ENCODE assay signal across 10 cellular contexts in genomic region chr11:76615950-76616349, GRCh38. TPM values are rescaled to one million over a fixed set of nuclear protein-coding genes. Genes with fewer than 3 reads are reported as not detected.
A peak's percentile ranks its signal among the peaks of the same experiment; 100 is the strongest.
DNase-seq lines count a peak whose midpoint lies in the region; ATAC-seq and TF ChIP-seq lines count a peak whose summit lies in the region.
"Had no signal": no experiment of that assay in that cellular context is flagged by ENCODE, and none has a peak within 500 bp of the region (broad histone marks: within the 10 kb centered on the region; RNA-seq: fewer than 3 reads in every experiment).

No MANE protein-coding gene starts in this region.

- DNase-seq in AG08395 (ENCODE audit: low spot score) (peak; percentile 77), Panc1 (ENCODE audit: low read depth, low spot score) (no peak), esophagus squamous epithelium (lab: John Stamatoyannopoulos, UW) (no peak), retina (no peak), NK-92 (lab: John Stamatoyannopoulos, UW; ENCODE audit: unreplicated experiment) (no peak), SIG-M5 (lab: John Stamatoyannopoulos, UW) (no peak), kidney glomerular epithelial cell (lab: John Stamatoyannopoulos, UW) (no peak)
- DNase-seq: T-helper 17 cell had no signal

- no TSS peak for BruUV-seq in Panc1 (replicated peaks; lab: Mats Ljungman, UMichigan)

- H3K4me1 ChIP-seq in Panc1 (ENCODE audit: control insufficient read depth, insufficient read depth, low read length) (peaks cover 4% of the 10 kb centered on the region; the same call in 1 of the 2 replicates), esophagus squamous epithelium (peaks cover 0 to 34% (median 23%) of the 10 kb centered on the region in 3 donors)

- peaks cover 11% of the 10 kb centered on the region for H3K9me3 Mint-ChIP-seq in nephron
- H3K9me3 Mint-ChIP-seq: natural killer cell treated with Interleukin-12 subunit alpha and Interleukin-12 subunit beta and Interleukin-15 and Interleukin-18, amount 100 ng/mL, for 72 hours had no signal

- in situ Hi-C loops in Panc1 (cut with HindIII; ENCODE audit: low pct_unique_long_range_greater_than_20kb, low sequenced_read_pairs), result no loop called here

- TF ChIP-seq CTCF in Panc1 (IDR thresholded peaks at IDR 0.05), result no peak
- no peak for TF ChIP-seq CTCF in esophagus squamous epithelium (IDR thresholded peaks at IDR 0.05)
- TF ChIP-seq CTCF in nephron (IDR thresholded peaks at IDR 0.05; ENCODE audit: unreplicated experiment in 3 of 3), result no peak

- intact Hi-C loops in Panc1 (cut with micrococcal nuclease; ENCODE audit: unreplicated experiment), result no loop called here
- intact Hi-C loops in esophagus squamous epithelium (cut with DNase I), result no loop called here

- H3K27ac Mint-ChIP-seq in nephron, result peak overlapping the region in 2 of 3 experiments; percentile 76 to 86
- H3K27ac Mint-ChIP-seq: natural killer cell treated with Interleukin-12 subunit alpha and Interleukin-12 subunit beta and Interleukin-15 and Interleukin-18, amount 100 ng/mL, for 72 hours; T-helper 17 cell had no signal

- H3K36me3 Mint-ChIP-seq in nephron (ENCODE audit: low read depth), result peaks cover 4% of the 10 kb centered on the region
- H3K36me3 Mint-ChIP-seq: natural killer cell treated with Interleukin-12 subunit alpha and Interleukin-12 subunit beta and Interleukin-15 and Interleukin-18, amount 100 ng/mL, for 72 hours had no signal

- H3K27me3 ChIP-seq in Panc1 (ENCODE audit: control insufficient read depth, insufficient read depth, low read length) (no peaks in the 10 kb centered on the region), esophagus squamous epithelium (no peaks in the 10 kb centered on the region)

- no peak overlapping the region for H3K4me3 Mint-ChIP-seq in nephron
- H3K4me3 Mint-ChIP-seq: natural killer cell treated with Interleukin-12 subunit alpha and Interleukin-12 subunit beta and Interleukin-15 and Interleukin-18, amount 100 ng/mL, for 72 hours; T-helper 17 cell had no signal

- H3K4me3 ChIP-seq in Panc1 (ENCODE audit: low read depth in 2 of 2, low read length in 2 of 2), result no peak overlapping the region
- H3K4me3 ChIP-seq in esophagus squamous epithelium, result no peak overlapping the region

- 18% methylated on average over 3 of the region's 4 CpGs; no CpG with 5 or more reads in 1 of the 2 donors for WGBS in esophagus squamous epithelium, 2 donors

- CTCF ChIA-PET in Panc1 (lab: Charles Lee), result no interaction called here

- H3K27me3 Mint-ChIP-seq in nephron (ENCODE audit: low read depth), result peaks cover 7% of the 10 kb centered on the region

- H3K36me3 ChIP-seq in Panc1 (ENCODE audit: control insufficient read depth, insufficient read depth, low read length) (no peaks in the 10 kb centered on the region), esophagus squamous epithelium (no peaks in the 10 kb centered on the region)

- H3K27ac ChIP-seq in Panc1 (ENCODE audit: low read length) (no peak overlapping the region), esophagus squamous epithelium (peak overlapping the region in 3 of 4 donors; percentile 7 to 80 (median 71))

- H3K4me1 Mint-ChIP-seq in nephron, result peaks cover 46% of the 10 kb centered on the region

- TF ChIP-seq POLR2A in esophagus squamous epithelium (IDR thresholded peaks at IDR 0.05), result no peak

- H3K9me3 ChIP-seq in Panc1 (ENCODE audit: control insufficient read depth, insufficient read depth, low read depth, low read length) (no peaks in the 10 kb centered on the region), esophagus squamous epithelium (no peaks in the 10 kb centered on the region)

- POLR2A ChIA-PET in Panc1 (lab: Charles Lee), result no interaction called here

- 0 out of 2 replicates have a peak, but pooled peaks have one; percentile 42 for ATAC-seq in Panc1
- ATAC-seq: natural killer cell treated with Interleukin-12 subunit alpha and Interleukin-12 subunit beta and Interleukin-15 and Interleukin-18, amount 100 ng/mL, for 72 hours; T-helper 17 cell had no signal

RNA-seq across cellular contexts. Expression of gene LRRC32, which starts 54.6 kb away (rescaled TPM):
- total RNA-seq in Panc1 (2021; ENCODE audit: unreplicated experiment), result 0.15 TPM
- 0.08 TPM for polyA plus RNA-seq in Panc1 (2012; ENCODE audit: insufficient read length)
- 10 to 100 TPM in 2 of 4 donors, 1 to 10 TPM in 2; 3.0 to 23.4 (median 8.5) TPM for total RNA-seq in esophagus squamous epithelium
